10 cellular contexts compared by ENCODE assay signal in the genomic region with DNA sequence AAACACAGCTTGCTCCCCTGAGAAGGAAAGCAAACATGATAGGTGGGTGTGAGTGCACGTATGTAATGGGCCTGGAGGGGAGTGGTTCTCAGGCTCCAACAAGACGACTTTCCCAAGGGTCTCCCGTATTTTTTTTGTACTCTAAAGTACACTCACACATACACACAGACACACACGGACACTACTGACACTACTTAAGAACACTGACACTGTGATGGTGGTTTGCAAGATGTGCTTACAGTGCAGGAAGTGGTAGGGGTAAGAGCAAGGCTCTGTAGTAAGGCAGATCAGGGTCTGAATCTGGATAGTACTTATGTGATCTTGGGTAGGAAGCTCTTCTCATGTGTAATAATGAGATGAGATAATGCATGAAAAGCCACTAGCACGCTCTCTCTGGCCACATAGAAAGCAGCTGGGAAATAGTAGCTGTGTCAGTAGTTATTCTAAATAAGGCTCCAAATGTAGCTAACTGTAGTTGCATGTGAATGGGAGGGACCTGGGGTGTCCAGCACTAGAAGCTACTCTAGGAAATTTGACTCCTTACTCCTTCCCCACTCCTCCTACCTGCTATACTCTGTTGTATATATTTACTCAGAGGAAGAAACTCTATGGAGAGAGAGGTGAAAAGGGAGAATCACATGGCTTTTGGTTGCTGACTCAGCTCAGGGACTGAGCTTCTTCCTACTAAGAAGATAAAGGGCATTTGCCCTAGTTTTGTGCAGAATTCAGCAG. TPM values are rescaled to one million over a fixed set of nuclear protein-coding genes. Genes with fewer than 3 reads are reported as not detected.
A peak's percentile ranks its signal among the peaks of the same experiment; 100 is the strongest.
DNase-seq lines count a peak whose midpoint lies in the region; ATAC-seq, FAIRE-seq and TF ChIP-seq lines count a peak whose summit lies in the region.
"Had no signal": no experiment of that assay in that cellular context is flagged by ENCODE, and none has a peak within 500 bp of the region (broad histone marks: within the 10 kb centered on the region; RNA-seq: fewer than 3 reads in every experiment).

No MANE protein-coding gene starts in this region.

- POLR2A ChIA-PET in activated CD4-positive, alpha-beta T cell treated with anti-CD3 and anti-CD28 coated beads for 36 hours (lab: Charles Lee), result interaction anchor here (0.6 to 0.8 kb wide), 2 partner anchors 11 to 107 kb away, joined by 3 to 5 read pairs; no protein-coding TSS in a partner anchor
- POLR2A ChIA-PET in SK-N-SH (lab: Yijun Ruan, JAX), result interaction anchor here (0.6 kb wide), 1 partner anchor 1386 kb away, joined by 3 read pairs; no protein-coding TSS in a partner anchor

- H2AFZ ChIP-seq in SK-N-SH (ENCODE audit: low read depth), result no peak overlapping the region

- no peaks in the 10 kb centered on the region for H3K9me2 ChIP-seq in SK-N-SH

- peak; percentile 96 for ATAC-seq in activated CD4-positive, alpha-beta T cell treated with anti-CD3 and anti-CD28 coated beads for 36 hours
- ATAC-seq in sciatic nerve (peak; percentile 50), HG03571 (IDR thresholded peaks at IDR 0.05; ENCODE audit: unreplicated experiment) (no peak)

- H3K4me3 Mint-ChIP-seq in activated CD4-positive, alpha-beta T cell treated with anti-CD3 and anti-CD28 coated beads for 36 hours, result no peak overlapping the region

- H3K27ac ChIP-seq in SK-N-SH (ENCODE audit: low read depth in 2 of 2, low read length in 1 of 2), result no peak overlapping the region
- H3K27ac ChIP-seq: heart right ventricle had no signal

- H3K27me3 ChIP-seq in bronchial epithelial cell (ENCODE audit: control insufficient read depth, insufficient read depth, low read length) (no peaks in the 10 kb centered on the region), SK-N-SH (ENCODE audit: insufficient read depth) (no peaks in the 10 kb centered on the region; the same call in 1 of the 2 replicates)
- H3K27me3 ChIP-seq: heart right ventricle had no signal

- H3K4me2 ChIP-seq in SK-N-SH, result no peak overlapping the region

- TF ChIP-seq CTCF in bronchial epithelial cell (IDR thresholded peaks at IDR 0.05; ENCODE audit: insufficient read depth, low read length, severe bottlenecking) (no peak), SK-N-SH (IDR thresholded peaks at IDR 0.05) (no peak)

- TF ChIP-seq EP300 in SK-N-SH (IDR thresholded peaks at IDR 0.05; ENCODE audit: borderline replicate concordance in 1 of 2, low read depth in 1 of 2, low read length in 1 of 2), result no peak

- H3K9me3 Mint-ChIP-seq in activated CD4-positive, alpha-beta T cell treated with anti-CD3 and anti-CD28 coated beads for 36 hours (ENCODE audit: low read depth), result no peaks in the 10 kb centered on the region

- peaks cover 21% of the 10 kb centered on the region for H3K4me1 Mint-ChIP-seq in activated CD4-positive, alpha-beta T cell treated with anti-CD3 and anti-CD28 coated beads for 36 hours

- H3K9me3 ChIP-seq in SK-N-SH, result no peaks in the 10 kb centered on the region
- H3K9me3 ChIP-seq: heart right ventricle had no signal

- DNase-seq in activated CD4-positive, alpha-beta T cell treated with anti-CD3 and anti-CD28 coated beads for 36 hours, result peak; percentile 26
- no peak for DNase-seq in activated CD4-positive, alpha-beta T cell treated with anti-CD3 and anti-CD28 coated beads for 1 hour
- peak; percentile 29 for DNase-seq in NCI-H187 treated with DMSO at 0.1 percent for 48 hours (lab: John Stamatoyannopoulos, UW)
- peak; percentile 26 for DNase-seq in bronchial epithelial cell (ENCODE audit: low read depth)
- DNase-seq in sciatic nerve (ENCODE audit: low spot score), result no peak
- no peak for DNase-seq in G401 (ENCODE audit: low spot score)
- DNase-seq in SK-N-SH, result no peak
- DNase-seq: heart right ventricle, NCI-H2081 had no signal

- H3K36me3 ChIP-seq in bronchial epithelial cell (ENCODE audit: control insufficient read depth, insufficient read depth, low read length), result no peaks in the 10 kb centered on the region
- no peaks in the 10 kb centered on the region for H3K36me3 ChIP-seq in SK-N-SH (replicated peaks in 1 of 2; ENCODE audit: control insufficient read depth in 1 of 2, insufficient read depth in 2 of 2, low read length in 1 of 2)
- H3K36me3 ChIP-seq: heart right ventricle had no signal

- no peak for FAIRE-seq in bronchial epithelial cell (lab: Jason Lieb, UNC)

- H3K4me3 ChIP-seq in bronchial epithelial cell (ENCODE audit: low read depth, low read length) (no peak overlapping the region), SK-N-SH (ENCODE audit: low read depth in 2 of 2, low read length in 1 of 2) (no peak overlapping the region)
- H3K4me3 ChIP-seq: heart right ventricle had no signal

- no peaks in the 10 kb centered on the region for H3K4me1 ChIP-seq in SK-N-SH (ENCODE audit: control insufficient read depth in 1 of 2, insufficient read depth in 2 of 2, low read depth in 1 of 2, low read length in 1 of 2)
- H3K4me1 ChIP-seq: heart right ventricle had no signal

- H3K79me2 ChIP-seq in SK-N-SH (ENCODE audit: insufficient read depth), result no peaks in the 10 kb centered on the region

- H3K36me3 Mint-ChIP-seq in activated CD4-positive, alpha-beta T cell treated with anti-CD3 and anti-CD28 coated beads for 36 hours (ENCODE audit: low read depth), result no peaks in the 10 kb centered on the region

- intact Hi-C loops in activated CD4-positive, alpha-beta T cell treated with anti-CD3 and anti-CD28 coated beads for 36 hours (cut with DNase I, micrococcal nuclease), result no loop called here
- intact Hi-C loops in sciatic nerve (cut with DNase I), result no loop called here

- no peaks in the 10 kb centered on the region for H3K27me3 Mint-ChIP-seq in activated CD4-positive, alpha-beta T cell treated with anti-CD3 and anti-CD28 coated beads for 36 hours

- no peaks in the 10 kb centered on the region for H3F3A ChIP-seq in SK-N-SH (replicated peaks; ENCODE audit: insufficient read depth)

- CTCF ChIA-PET in activated CD4-positive, alpha-beta T cell treated with anti-CD3 and anti-CD28 coated beads for 36 hours (lab: Charles Lee), result interaction anchor here (0.5 to 1.5 kb wide), 8 partner anchors 9 to 558 kb away, joined by 3 to 5 read pairs (median 3); no protein-coding TSS in a partner anchor
- CTCF ChIA-PET in SK-N-SH (lab: Yijun Ruan, JAX), result interaction anchor here (1.1 kb wide), 1 partner anchor 548 kb away, joined by 3 read pairs; no protein-coding TSS in a partner anchor

- in situ Hi-C loops in G401 (cut with HindIII; ENCODE audit: low sequenced_read_pairs), result no loop called here

- no peak overlapping the region for H3K9ac ChIP-seq in SK-N-SH

- no peaks in the 10 kb centered on the region for H4K20me1 ChIP-seq in SK-N-SH (ENCODE audit: insufficient read depth)

- no peak for TF ChIP-seq RAD21 in SK-N-SH (IDR thresholded peaks at IDR 0.05; ENCODE audit: low read length)

- peak overlapping the region; percentile 66 for H3K27ac Mint-ChIP-seq in activated CD4-positive, alpha-beta T cell treated with anti-CD3 and anti-CD28 coated beads for 36 hours

- WGBS in SK-N-SH (ENCODE audit: low lambda C conversion rate), result 47% methylated on average over 5 of the region's 5 CpGs

TF ChIP-seq in SK-N-SH, 30 proteins besides CTCF, POLR2A, EP300 and RAD21 (continues in another document):
- no peak for TF ChIP-seq GATA2 (CRISPR knock-in tag; IDR thresholded peaks at IDR 0.05)
- TF ChIP-seq TEAD4 (IDR thresholded peaks at IDR 0.05; ENCODE audit: borderline replicate concordance, insufficient read depth), result no peak
- no peak for TF ChIP-seq SMC3 (IDR thresholded peaks at IDR 0.05; ENCODE audit: low read depth, low read length)
- TF ChIP-seq RXRA (IDR thresholded peaks at IDR 0.05; ENCODE audit: borderline replicate concordance, low read depth), result no peak
- TF ChIP-seq CHD2 (IDR thresholded peaks at IDR 0.05; ENCODE audit: low read length, partially characterized antibody), result no peak

RNA-seq across cellular contexts. Expression of a gene that starts 8.4 kb away (rescaled TPM):
- total RNA-seq in activated CD4-positive, alpha-beta T cell treated with anti-CD3 and anti-CD28 coated beads for 36 hours, result 10 to 100 TPM; 12.0 to 14.7 TPM
- total RNA-seq in bronchial epithelial cell (4.6 and 6.3 TPM in 2 replicates), sciatic nerve (9.9 TPM)
- total RNA-seq in G401 (2014; rRNA removed; shearing (Covaris generic)), result 6.6 and 12.7 TPM in 2 replicates
- 1.7 and 2.1 TPM in 2 replicates for polyA plus RNA-seq in SK-N-SH (2012; rRNA removed)
- 1.7 and 2.0 TPM in 2 replicates for polyA plus RNA-seq in SK-N-SH (2012; cell fraction: cytosol; rRNA removed)
- 1.7 and 2.7 TPM in 2 replicates for polyA plus RNA-seq in SK-N-SH (2012; cell fraction: nucleus; rRNA removed)

RNA-seq across cellular contexts. Expression of a gene that starts 35.8 kb away (rescaled TPM):
- total RNA-seq in activated CD4-positive, alpha-beta T cell treated with anti-CD3 and anti-CD28 coated beads for 36 hours, result 10 to 100 TPM; 25.1 to 26.3 TPM
- total RNA-seq in bronchial epithelial cell (12.4 and 14.2 TPM in 2 replicates), sciatic nerve (53.9 TPM)
- total RNA-seq in G401 (2014; rRNA removed; shearing (Covaris generic)), result 20.4 and 21.3 TPM in 2 replicates
- 45.6 and 56.3 TPM in 2 replicates for polyA plus RNA-seq in SK-N-SH (2012; rRNA removed)
- polyA plus RNA-seq in SK-N-SH (2012; cell fraction: cytosol; rRNA removed), result 11.8 and 17.2 TPM in 2 replicates
- 320 and 340 TPM in 2 replicates for polyA plus RNA-seq in SK-N-SH (2012; cell fraction: nucleus; rRNA removed)

RNA-seq across cellular contexts. Expression of a gene that starts 50.8 kb away (rescaled TPM):
- total RNA-seq in activated CD4-positive, alpha-beta T cell treated with anti-CD3 and anti-CD28 coated beads for 36 hours, result 1 to 10 TPM; 7.5 to 9.5 TPM
- total RNA-seq in bronchial epithelial cell, result 18.9 and 19.7 TPM in 2 replicates
- total RNA-seq in sciatic nerve, result 11.7 TPM
- total RNA-seq in G401 (2014; rRNA removed; shearing (Covaris generic)), result 16.1 and 21.8 TPM in 2 replicates
- 9.7 and 11.4 TPM in 2 replicates for polyA plus RNA-seq in SK-N-SH (2012; rRNA removed)
- 4.7 and 6.8 TPM in 2 replicates for polyA plus RNA-seq in SK-N-SH (2012; cell fraction: cytosol; rRNA removed)
- 33.6 and 34.6 TPM in 2 replicates for polyA plus RNA-seq in SK-N-SH (2012; cell fraction: nucleus; rRNA removed)

RNA-seq across cellular contexts. Expression of a gene that starts 50.9 kb away (rescaled TPM):
- under 1 TPM in 1 of 2 experiments, not detected in 1; 0.09 TPM for total RNA-seq in activated CD4-positive, alpha-beta T cell treated with anti-CD3 and anti-CD28 coated beads for 36 hours
- 8.4 and 9.3 TPM in 2 replicates for total RNA-seq in bronchial epithelial cell
- total RNA-seq in sciatic nerve, result 7.1 TPM
- total RNA-seq in G401 (2014; rRNA removed; shearing (Covaris generic)), result 2.8 and 4.2 TPM in 2 replicates
- polyA plus RNA-seq in SK-N-SH (2012; rRNA removed), result 1.1 and 1.9 TPM in 2 replicates
- 1.8 and 3.6 TPM in 2 replicates for polyA plus RNA-seq in SK-N-SH (2012; cell fraction: cytosol; rRNA removed)
- 0.26 and 0.46 TPM in 2 replicates for polyA plus RNA-seq in SK-N-SH (2012; cell fraction: nucleus; rRNA removed)

Comparison
In these comparisons a context has a peak if more than half of its experiments do, and no peak if none do; other contexts are left out.
1. DNase-seq: peak in activated CD4-positive, alpha-beta T cell treated with anti-CD3 and anti-CD28 coated beads for 36 hours (single experiment), NCI-H187 treated with DMSO at 0.1 percent for 48 hours (single experiment) and bronchial epithelial cell (single experiment); none in activated CD4-positive, alpha-beta T cell treated with anti-CD3 and anti-CD28 coated beads for 1 hour (single experiment), sciatic nerve (single experiment), G401 (single experiment) and SK-N-SH (single experiment).